ENCODE assay signal across 13 cellular contexts in the genomic region with DNA sequence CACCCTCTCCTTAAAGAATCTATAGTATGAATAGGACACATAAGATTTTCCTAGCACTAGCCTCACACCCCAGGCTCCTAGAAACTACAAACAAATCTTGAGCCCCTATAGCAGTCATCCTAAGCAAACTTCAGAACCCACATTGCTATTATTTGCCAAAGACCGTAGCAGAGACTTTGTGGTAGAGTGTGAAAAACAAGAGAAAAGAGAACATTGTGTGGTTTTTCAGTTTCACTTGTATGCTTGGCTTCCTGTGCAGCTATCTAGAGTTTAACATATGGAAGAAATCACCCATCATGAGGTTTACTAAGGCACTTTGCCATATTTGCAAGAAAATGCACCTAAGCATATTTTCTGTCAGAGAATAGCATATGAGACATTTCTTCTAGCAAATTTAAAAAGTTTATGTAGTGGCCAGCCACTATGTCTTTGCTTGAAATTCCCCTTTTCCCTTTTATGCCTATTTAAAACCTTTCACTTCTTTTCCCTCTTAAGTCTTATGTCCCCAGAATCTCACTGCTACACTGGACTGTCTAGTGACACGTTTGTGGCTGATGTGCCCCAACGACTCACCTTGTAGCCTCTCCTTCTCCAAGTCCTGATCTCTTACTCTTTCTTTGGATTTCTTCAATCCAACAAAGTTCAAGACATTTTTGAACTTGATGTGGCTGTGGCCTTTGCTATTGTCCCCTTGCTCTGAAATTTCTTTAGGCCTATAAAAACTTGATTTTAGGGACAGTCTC. TPM values are rescaled to one million over a fixed set of nuclear protein-coding genes. Genes with fewer than 3 reads are reported as not detected.
DNase-seq lines count a peak whose midpoint lies in the region; ATAC-seq, FAIRE-seq and TF ChIP-seq lines count a peak whose summit lies in the region.
"Had no signal": no experiment of that assay in that cellular context is flagged by ENCODE, and none has a peak within 500 bp of the region (broad histone marks: within the 10 kb centered on the region; RNA-seq: fewer than 3 reads in every experiment).

No MANE protein-coding gene starts in this region.

- H3F3A ChIP-seq in Loucy (ENCODE audit: low read depth) (no peaks in the 10 kb centered on the region), PC-3 (ENCODE audit: low read length, unreplicated experiment) (no peaks in the 10 kb centered on the region)

- CTCF ChIA-PET in PC-3 (lab: Charles Lee) = no interaction called here

- H3K79me2 ChIP-seq in Loucy (ENCODE audit: insufficient read depth, low read length) = no peaks in the 10 kb centered on the region
- no peaks in the 10 kb centered on the region for H3K79me2 ChIP-seq in PC-3 (ENCODE audit: low read length)

- H3K27me3 ChIP-seq in Loucy (ENCODE audit: insufficient read depth, low read length, poor library complexity, severe bottlenecking) (no peaks in the 10 kb centered on the region), PC-3 (ENCODE audit: low read length) (no peaks in the 10 kb centered on the region), thyroid gland (no peaks in the 10 kb centered on the region)
- H3K27me3 ChIP-seq: tibial artery had no signal

- BruUV-seq in PC-3 (replicated peaks; lab: Mats Ljungman, UMichigan) = no TSS peak

- intact Hi-C loops in PC-3 (cut with micrococcal nuclease) (no loop called here), thyroid gland (cut with DNase I) (no loop called here)

- ATAC-seq in GM19043 (IDR thresholded peaks at IDR 0.05; ENCODE audit: low read depth, unreplicated experiment) = peak; percentile 87
- ATAC-seq in HG02798 (IDR thresholded peaks at IDR 0.05; ENCODE audit: poor library complexity, unreplicated experiment) = peak; percentile 86
- ATAC-seq in PC-3 = no peak

- WGBS in thyroid gland, 2 donors = 53 to 70% methylated on average over 3 of the region's 3 CpGs

- H3K9ac ChIP-seq in Loucy (ENCODE audit: low read depth, low read length, poor library complexity, severe bottlenecking) = no peak overlapping the region
- H3K9ac ChIP-seq in PC-3 (ENCODE audit: low read length) = no peak overlapping the region

- peaks cover 13% of the 10 kb centered on the region; the same call in 1 of the 2 replicates for H3K9me3 ChIP-seq in Loucy (ENCODE audit: insufficient read depth, low read depth, low read length)
- 0 out of 2 replicates have a peak, but pooled peaks cover 12% of the 10 kb centered on the region for H3K9me3 ChIP-seq in PC-3 (ENCODE audit: low read length)
- H3K9me3 ChIP-seq in thyroid gland = no peaks in the 10 kb centered on the region

- TF ChIP-seq CTCF in D721Med (IDR thresholded peaks at IDR 0.05; ENCODE audit: insufficient read depth, missing control alignments) (no peak), Loucy (conservative IDR thresholded peaks at IDR 0.05; ENCODE audit: low read length) (no peak), PC-3 (conservative IDR thresholded peaks at IDR 0.05; ENCODE audit: low read depth, low read length) (no peak), thyroid gland (IDR thresholded peaks at IDR 0.05) (no peak)

- peak; percentile 32 for FAIRE-seq in D721Med (lab: Jason Lieb, UNC)
- FAIRE-seq: astrocyte had no signal

- peaks cover 7% of the 10 kb centered on the region for H3K4me1 ChIP-seq in Loucy (ENCODE audit: insufficient read depth, low read length, poor library complexity, severe bottlenecking)
- H3K4me1 ChIP-seq in PC-3 (ENCODE audit: insufficient read depth, low read length) = no peaks in the 10 kb centered on the region
- no peaks in the 10 kb centered on the region for H3K4me1 ChIP-seq in thyroid gland
- H3K4me1 ChIP-seq: tibial artery had no signal

- H3K36me3 ChIP-seq in Loucy (ENCODE audit: insufficient read depth, low read length) (no peaks in the 10 kb centered on the region), PC-3 (ENCODE audit: low read depth, low read length) (no peaks in the 10 kb centered on the region), thyroid gland (no peaks in the 10 kb centered on the region)
- H3K36me3 ChIP-seq: tibial artery, WERI-Rb-1 had no signal

- H3K9me2 ChIP-seq in Loucy (replicated peaks; ENCODE audit: low read depth, low read length) (no peaks in the 10 kb centered on the region), PC-3 (replicated peaks; ENCODE audit: low read length) (no peaks in the 10 kb centered on the region)

- no peak for TF ChIP-seq POLR2A in thyroid gland (IDR thresholded peaks at IDR 0.05)

- POLR2A ChIA-PET in PC-3 (lab: Charles Lee; ENCODE audit: unreplicated experiment) = no interaction called here

- H2AFZ ChIP-seq in Loucy (ENCODE audit: low read length) (peak overlapping the region; percentile 14; the same call in 1 of the 2 replicates), PC-3 (ENCODE audit: low read length) (no peak overlapping the region)

- no peaks in the 10 kb centered on the region for H4K20me1 ChIP-seq in Loucy (ENCODE audit: insufficient read depth, low read length, poor library complexity, severe bottlenecking)
- no peaks in the 10 kb centered on the region for H4K20me1 ChIP-seq in PC-3 (ENCODE audit: low read length)

- H3K4me2 ChIP-seq in Loucy (ENCODE audit: low read depth, low read length, poor library complexity, severe bottlenecking) (peak overlapping the region; percentile 18), PC-3 (ENCODE audit: low read length) (no peak overlapping the region)

- H3K4me3 ChIP-seq in Loucy (ENCODE audit: low read length, poor library complexity, severe bottlenecking) (no peak overlapping the region), PC-3 (ENCODE audit: low read length) (no peak overlapping the region), thyroid gland (replicated peaks in 1 of 3) (no peak overlapping the region)
- H3K4me3 ChIP-seq: tibial artery had no signal

- H3K27ac ChIP-seq in PC-3 (ENCODE audit: low read length) = no peak overlapping the region
- H3K27ac ChIP-seq in thyroid gland = no peak overlapping the region
- H3K27ac ChIP-seq: tibial artery, WERI-Rb-1 had no signal

- DNase-seq in D721Med (ENCODE audit: insufficient read length, low spot score) = no peak
- DNase-seq in PC-3 = no peak
- DNase-seq in foreskin melanocyte = no peak
- DNase-seq in thyroid gland = no peak
- no peak for DNase-seq in dedifferentiated amniotic fluid mesenchymal stem cell (ENCODE audit: extremely low spot score)
- DNase-seq: NCI-H774; stimulated activated CD4-positive, alpha-beta T cell treated with anti-CD3 and anti-CD28 coated beads, Interleukin-15, amount 100 ng/mL, for 24 hours; tibial artery; WERI-Rb-1 had no signal

RNA-seq across cellular contexts. Expression of a gene that starts 25.6 kb away (rescaled TPM):
- total RNA-seq in PC-3 (2014; rRNA removed) (0.62 TPM in 1 of 2 replicates, not detected in the other), thyroid gland (under 1 TPM in 2 of 4 donors, not detected in 2; 0.40 to 0.89 TPM)
- total RNA-seq: astrocyte had no signal

RNA-seq across cellular contexts. Expression of a gene that starts 44.8 kb away (rescaled TPM):
- total RNA-seq in PC-3 (2014; rRNA removed) (21.5 and 28.4 TPM in 2 replicates), thyroid gland (10 to 100 TPM; 23.5 to 32.6 (median 26.3) TPM)
